In genomic region chr20:32165836-32166545, GRCh38 we compare ENCODE assay signal across 15 cellular contexts. TPM values are rescaled to one million over a fixed set of nuclear protein-coding genes. Genes with fewer than 3 reads are reported as not detected.
DNase-seq lines count a peak whose midpoint lies in the region; ATAC-seq and TF ChIP-seq lines count a peak whose summit lies in the region.
"Had no signal": no experiment of that assay in that cellular context is flagged by ENCODE, and none has a peak within 500 bp of the region (broad histone marks: within the 10 kb centered on the region; RNA-seq: fewer than 3 reads in every experiment).

No MANE protein-coding gene starts in this region.

- H3K27ac ChIP-seq in RWPE2 (ENCODE audit: poor library complexity, severe bottlenecking) (no peak overlapping the region), coronary artery (no peak overlapping the region), sigmoid colon (no peak overlapping the region)
- H3K27ac ChIP-seq: epithelial cell of prostate, gastrocnemius medialis, transverse colon had no signal

- ATAC-seq in RWPE2 (ENCODE audit: low read depth) (0 out of 3 replicates have a peak, but pooled peaks have one; percentile 8), HG02840 (IDR thresholded peaks at IDR 0.05; ENCODE audit: low FRiP score, unreplicated experiment) (no peak)
- ATAC-seq: gastrocnemius medialis had no signal

- H3K36me3 ChIP-seq in RWPE2 (ENCODE audit: low read depth) (peaks cover 59% of the 10 kb centered on the region), sigmoid colon (peaks cover 0 to 64% (median 38%) of the 10 kb centered on the region in 4 donors)

- H3K4me3 ChIP-seq in RWPE2 (ENCODE audit: severe bottlenecking) (no peak overlapping the region), coronary artery (no peak overlapping the region), sigmoid colon (no peak overlapping the region)
- H3K4me3 ChIP-seq: gastrocnemius medialis, transverse colon had no signal

- H3K9me3 ChIP-seq in RWPE2 (ENCODE audit: severe bottlenecking) = no peaks in the 10 kb centered on the region
- H3K9me3 ChIP-seq in sigmoid colon = no peaks in the 10 kb centered on the region
- H3K9me3 ChIP-seq: BE2C, gastrocnemius medialis, transverse colon had no signal

- TF ChIP-seq CTCF in RWPE2 (IDR thresholded peaks at IDR 0.05; ENCODE audit: poor library complexity, severe bottlenecking) (no peak), coronary artery (IDR thresholded peaks at IDR 0.05) (no peak), sigmoid colon (IDR thresholded peaks at IDR 0.05) (no peak)

- no peak for TF ChIP-seq EP300 in sigmoid colon (IDR thresholded peaks at IDR 0.05)

- H3K27me3 ChIP-seq in RWPE2 (ENCODE audit: insufficient read depth, poor library complexity, severe bottlenecking) = no peaks in the 10 kb centered on the region
- H3K27me3 ChIP-seq in sigmoid colon = no peaks in the 10 kb centered on the region
- H3K27me3 ChIP-seq: BE2C, gastrocnemius medialis, transverse colon had no signal

- TF ChIP-seq POLR2A in sigmoid colon (IDR thresholded peaks at IDR 0.05) = no peak

- intact Hi-C loops in sigmoid colon (cut with DNase I) = no loop called here

- H3K4me1 ChIP-seq in RWPE2 (ENCODE audit: insufficient read depth, poor library complexity, severe bottlenecking) (no peaks in the 10 kb centered on the region), sigmoid colon (peaks cover 0 to 15% (median 0%) of the 10 kb centered on the region in 4 donors)
- H3K4me1 ChIP-seq: BE2C, transverse colon had no signal

- WGBS in sigmoid colon, 2 donors = 91 to 92% methylated on average over 8 of the region's 8 CpGs

- DNase-seq in RWPE2 (ENCODE audit: low spot score) (peak; percentile 72), coronary artery (ENCODE audit: low spot score) (peak; percentile 72), sigmoid colon (peak; percentile 68), GM03348 (ENCODE audit: low spot score) (no peak)
- DNase-seq: activated CD4-positive, alpha-beta T cell treated with anti-CD3 and anti-CD28 coated beads for 4 hours; activated CD8-positive, alpha-beta memory T cell treated with anti-CD3 and anti-CD28 coated beads, Interleukin-2, amount 50 U/mL, for 4 hours; activated naive CD4-positive, alpha-beta T cell treated with Interleukin-2 at 50 U/mL for 16 hours; BE2C; GF-D8; NCI-H146; small intestine; transverse colon had no signal

RNA-seq across cellular contexts. Expression of gene PLAGL2, which starts 41.6 kb away (rescaled TPM):
- 1 to 10 TPM; 3.3 to 5.6 (median 4.6) TPM for total RNA-seq in sigmoid colon
- polyA plus RNA-seq in sigmoid colon = 10 to 100 TPM in 1 of 3 donors, 1 to 10 TPM in 2; 3.0 to 12.5 (median 8.1) TPM

RNA-seq across cellular contexts. Expression of gene POFUT1, which starts 41.7 kb away (rescaled TPM):
- 10 to 100 TPM; 23.5 to 31.6 (median 27.8) TPM for total RNA-seq in sigmoid colon
- polyA plus RNA-seq in sigmoid colon = 10 to 100 TPM in 2 of 3 donors, 1 to 10 TPM in 1; 7.2 to 25.3 (median 10.6) TPM

RNA-seq across cellular contexts. Expression of gene TM9SF4, which starts 56.5 kb away (rescaled TPM):
- 10 to 100 TPM; 15.3 to 24.0 (median 19.1) TPM for total RNA-seq in sigmoid colon
- polyA plus RNA-seq in sigmoid colon = 10 to 100 TPM in 1 of 3 donors, 1 to 10 TPM in 2; 6.6 to 38.3 (median 9.0) TPM
